Comparison of ENCODE assay signal across 8 cellular contexts in genomic region chr11:67252831-67253239, GRCh38. TPM values are rescaled to one million over a fixed set of nuclear protein-coding genes. Genes with fewer than 3 reads are reported as not detected.
DNase-seq lines count a peak whose midpoint lies in the region; ATAC-seq and TF ChIP-seq lines count a peak whose summit lies in the region.

No MANE protein-coding gene starts in this region.

- no peak overlapping the region for H3K4me3 ChIP-seq in AG04450 (ENCODE audit: low read depth, low read length)
- no peak overlapping the region for H3K4me3 ChIP-seq in fibroblast of lung (replicated peaks in 1 of 4; ENCODE audit: control extremely low read depth in 1 of 4, insufficient read depth in 1 of 4, low read depth in 3 of 4, low read length in 4 of 4)
- no peak overlapping the region for H3K4me3 ChIP-seq in osteoblast (ENCODE audit: insufficient read depth, low read length)

- H3K27ac ChIP-seq in AG04450 (ENCODE audit: low read depth, low read length): no peak overlapping the region
- H3K27ac ChIP-seq in fibroblast of lung (ENCODE audit: insufficient read depth, low read length): no peak overlapping the region
- H3K27ac ChIP-seq in osteoblast (ENCODE audit: low read depth, low read length): peak overlapping the region; percentile 36

- POLR2A ChIA-PET in AG04450 (lab: Yijun Ruan, JAX): interaction anchor here (0.6 to 1.7 kb wide), 3 partner anchors 9 to 786 kb away, joined by 3 to 10 read pairs (median 5); partner anchors contain the start of gene PELI3

- ATAC-seq in HG02973 (IDR thresholded peaks at IDR 0.05; ENCODE audit: unreplicated experiment) (no peak), GM21723 (IDR thresholded peaks at IDR 0.05; ENCODE audit: unreplicated experiment) (no peak)

- H2AFZ ChIP-seq in fibroblast of lung (ENCODE audit: low read length) (no peak overlapping the region), osteoblast (ENCODE audit: low read length) (no peak overlapping the region)

- no peaks in the 10 kb centered on the region for H4K20me1 ChIP-seq in fibroblast of lung (ENCODE audit: control insufficient read depth, extremely low read depth, insufficient read depth, low read length)
- peaks cover 68% of the 10 kb centered on the region for H4K20me1 ChIP-seq in osteoblast (ENCODE audit: insufficient read depth, low read length)

- CTCF ChIA-PET in AG04450 (lab: Charles Lee): interaction anchor here (2.8 kb wide), 1 partner anchor 10 kb away, joined by 30 read pairs; no protein-coding TSS in a partner anchor

- peaks cover 5% of the 10 kb centered on the region for H3K4me1 ChIP-seq in fibroblast of lung (ENCODE audit: control insufficient read depth, extremely low read depth, insufficient read depth, low read length)
- H3K4me1 ChIP-seq in osteoblast (ENCODE audit: insufficient read depth, low read length): peaks cover 13% of the 10 kb centered on the region

- H3K9me3 ChIP-seq in AG04450 (ENCODE audit: control insufficient read depth, insufficient read depth, low read length) (no peaks in the 10 kb centered on the region), fibroblast of lung (ENCODE audit: control insufficient read depth, insufficient read depth, low read depth, low read length) (no peaks in the 10 kb centered on the region), osteoblast (ENCODE audit: low read depth, low read length) (no peaks in the 10 kb centered on the region)

- H3K27me3 ChIP-seq in AG04450 (ENCODE audit: control insufficient read depth, insufficient read depth, low read length) (no peaks in the 10 kb centered on the region), fibroblast of lung (ENCODE audit: control insufficient read depth, insufficient read depth, low read length) (no peaks in the 10 kb centered on the region), osteoblast (ENCODE audit: insufficient read depth, low read length) (no peaks in the 10 kb centered on the region)

- no peak for DNase-seq in AG04450 (ENCODE audit: low read depth, low spot score)
- DNase-seq in SW480 (ENCODE audit: low spot score): peak; percentile 40
- DNase-seq in fibroblast of lung (ENCODE audit: low read depth in 2 of 2): peak; percentile 41 to 46
- DNase-seq in osteoblast (ENCODE audit: insufficient read length, low spot score, missing footprints): no peak
- no peak for DNase-seq in NK-92 (lab: John Stamatoyannopoulos, UW; ENCODE audit: unreplicated experiment)

- no peak overlapping the region for H3K9ac ChIP-seq in fibroblast of lung (ENCODE audit: insufficient read depth, low read length)

- TF ChIP-seq CTCF in AG04450 (IDR thresholded peaks at IDR 0.05; ENCODE audit: low read depth, low read length) (peak; percentile 41), GM12874 (IDR thresholded peaks at IDR 0.05; ENCODE audit: insufficient read depth, low read depth, low read length) (peak; percentile 48), fibroblast of lung (conservative IDR thresholded peaks at IDR 0.05 in 1 of 2, IDR thresholded peaks at IDR 0.05 in 1 of 2; ENCODE audit: low read depth in 1 of 2, low read length in 2 of 2) (peak; percentile 16 to 33), osteoblast (IDR thresholded peaks at IDR 0.05; ENCODE audit: extremely low read depth, low read depth, low read length) (peak; percentile 53)

- no peaks in the 10 kb centered on the region for H3K79me2 ChIP-seq in fibroblast of lung (ENCODE audit: control insufficient read depth, insufficient read depth, low read length)
- H3K79me2 ChIP-seq in osteoblast (ENCODE audit: insufficient read depth, low read length): peaks cover 26% of the 10 kb centered on the region

- H3K36me3 ChIP-seq in fibroblast of lung (ENCODE audit: control insufficient read depth, insufficient read depth, low read length): peaks cover 46% of the 10 kb centered on the region
- peaks cover 94% of the 10 kb centered on the region for H3K36me3 ChIP-seq in osteoblast (ENCODE audit: insufficient read depth, low read length)

- H3K4me2 ChIP-seq in fibroblast of lung (ENCODE audit: extremely low read depth, insufficient read depth, low read length) (no peak overlapping the region), osteoblast (ENCODE audit: insufficient read depth, low read length) (no peak overlapping the region)

RNA-seq across cellular contexts. Expression of gene GRK2, which starts 13.4 kb away (rescaled TPM):
- polyA plus RNA-seq in AG04450 (2011; rRNA removed) (17.3 and 20.2 TPM in 2 replicates), fibroblast of lung (20.1 and 26.3 TPM in 2 replicates)
- 61.0 and 67.4 TPM in 2 replicates for polyA minus RNA-seq in AG04450 (2011; rRNA and poly(A)+ RNA removed)
- total RNA-seq in fibroblast of lung (21.6 and 28.9 TPM in 2 replicates), osteoblast (21.4 and 23.6 TPM in 2 replicates)
- polyA plus RNA-seq in fibroblast of lung (2012): 24.7 and 30.8 TPM in 2 replicates
- 48.4 and 104 TPM in 2 replicates for polyA minus RNA-seq in fibroblast of lung (ENCODE audit: low replicate concordance)

RNA-seq across cellular contexts. Expression of gene ANKRD13D, which starts 36.3 kb away (rescaled TPM):
- 14.4 and 18.4 TPM in 2 replicates for polyA plus RNA-seq in AG04450 (2011; rRNA removed)
- 25.6 and 33.8 TPM in 2 replicates for polyA minus RNA-seq in AG04450 (2011; rRNA and poly(A)+ RNA removed)
- 31.8 and 45.4 TPM in 2 replicates for total RNA-seq in fibroblast of lung
- 11.5 and 12.9 TPM in 2 replicates for polyA plus RNA-seq in fibroblast of lung
- 12.7 and 16.8 TPM in 2 replicates for polyA plus RNA-seq in fibroblast of lung (2012)
- polyA minus RNA-seq in fibroblast of lung (ENCODE audit: low replicate concordance): 16.9 and 22.8 TPM in 2 replicates
- 33.0 and 34.4 TPM in 2 replicates for total RNA-seq in osteoblast

RNA-seq across cellular contexts. Expression of gene SSH3, which starts 50.5 kb away (rescaled TPM):
- polyA plus RNA-seq in AG04450 (2011; rRNA removed) (16.5 and 20.0 TPM in 2 replicates), fibroblast of lung (6.9 and 7.5 TPM in 2 replicates)
- 12.1 and 14.3 TPM in 2 replicates for polyA minus RNA-seq in AG04450 (2011; rRNA and poly(A)+ RNA removed)
- total RNA-seq in fibroblast of lung (11.3 and 15.7 TPM in 2 replicates), osteoblast (13.3 and 25.0 TPM in 2 replicates)
- 28.9 and 30.6 TPM in 2 replicates for polyA plus RNA-seq in fibroblast of lung (2012)
- 15.6 and 18.8 TPM in 2 replicates for polyA minus RNA-seq in fibroblast of lung (ENCODE audit: low replicate concordance)

Comparison
In these comparisons a context has a peak if more than half of its experiments do, and no peak if none do; other contexts are left out.
1. DNase-seq: peak in SW480 (single experiment) and fibroblast of lung (2 of 2); none in AG04450 (single experiment), osteoblast (single experiment) and NK-92 (single experiment).
2. Peak in every context shown above with its lines, with median percentiles within 50 percentile points of each other: CTCF ChIP-seq.